Comparison of ENCODE assay signal across 21 cellular contexts in genomic region chr16:73040136-73040535, GRCh38. TPM values are rescaled to one million over a fixed set of nuclear protein-coding genes. Genes with fewer than 3 reads are reported as not detected.
DNase-seq lines count a peak whose midpoint lies in the region; ATAC-seq, FAIRE-seq and TF ChIP-seq lines count a peak whose summit lies in the region.
"Had no signal": no experiment of that assay in that cellular context is flagged by ENCODE, and none has a peak within 500 bp of the region (broad histone marks: within the 10 kb centered on the region; RNA-seq: fewer than 3 reads in every experiment).

No MANE protein-coding gene starts in this region.

- H3K27me3 ChIP-seq in IMR-90 (ENCODE audit: control insufficient read depth, insufficient read depth, low read length): no peaks in the 10 kb centered on the region
- H3K27me3 ChIP-seq: ovary, testis had no signal

- no peak overlapping the region for H3K4me3 ChIP-seq in IMR-90 (ENCODE audit: insufficient read depth, low read depth, low read length)
- H3K4me3 ChIP-seq: ovary, testis had no signal

- dilution Hi-C loops in IMR-90 (cut with HindIII; ENCODE audit: low sequenced_read_pairs, unreplicated experiment): loop anchor here (25.0 kb wide), 1 partner anchor 103 kb away; no protein-coding TSS in a partner anchor

- no peak overlapping the region for H3K18ac ChIP-seq in IMR-90 (ENCODE audit: low read depth, low read length)

- POLR2A ChIA-PET in IMR-90 (lab: Charles Lee; ENCODE audit: unreplicated experiment): no interaction called here

- BruUV-seq in IMR-90 (replicated peaks; lab: Mats Ljungman, UMichigan): no TSS peak

- no peak overlapping the region for H2BK15ac ChIP-seq in IMR-90 (ENCODE audit: low read depth, low read length)

- H3K36me3 ChIP-seq in IMR-90 (ENCODE audit: control insufficient read depth, insufficient read depth, low read length): no peaks in the 10 kb centered on the region
- H3K36me3 ChIP-seq: ovary had no signal

- peak overlapping the region; percentile 2 for H2BK5ac ChIP-seq in IMR-90 (ENCODE audit: low read depth, low read length, poor library complexity, severe bottlenecking)

- no peak for TF ChIP-seq RAD21 in IMR-90 (IDR thresholded peaks at IDR 0.05; ENCODE audit: low read length)

- H4K5ac ChIP-seq in IMR-90 (ENCODE audit: low read depth, low read length): no peak overlapping the region

- 0 out of 2 replicates have a peak overlapping the region, but pooled peaks have one; percentile 1 for H4K91ac ChIP-seq in IMR-90 (ENCODE audit: insufficient read depth, low read depth, low read length)

- FAIRE-seq in HTR-8/SVneo (lab: Jason Lieb, UNC): no peak
- FAIRE-seq: D721Med, GM19239, keratinocyte had no signal

- H3K9me3 Mint-ChIP-seq in neural crest cell (no peaks in the 10 kb centered on the region), natural killer cell (no peaks in the 10 kb centered on the region)
- H3K9me3 Mint-ChIP-seq: activated naive CD4-positive, alpha-beta T cell treated with anti-CD3 and anti-CD28 coated beads, Interleukin-2, amount 10 ng/mL, durations not matched to agents 7 days and 5 days had no signal

- intact Hi-C loops in IMR-90 (cut with micrococcal nuclease) (no loop called here), natural killer cell (cut with micrococcal nuclease) (no loop called here), left ventricle myocardium superior (cut with micrococcal nuclease) (loop anchor here (10.0 kb wide), 1 partner anchor 145 kb away; no protein-coding TSS in a partner anchor)

- H2AFZ ChIP-seq in IMR-90 (replicated peaks; ENCODE audit: low read length, poor library complexity): no peak overlapping the region

- WGBS in IMR-90 (ENCODE audit: extremely low coverage in 2 of 2, insufficient read length in 1 of 2), 2 experiments: no CpG with 5 or more reads among the region's 6 CpGs

- H3K9me1 ChIP-seq in IMR-90 (ENCODE audit: insufficient read depth, low read length): peaks cover 12% of the 10 kb centered on the region; the same call in 1 of the 2 replicates

- H2AK5ac ChIP-seq in IMR-90 (ENCODE audit: low read depth, low read length): no peak overlapping the region

- 0 out of 2 replicates have a peak overlapping the region, but pooled peaks have one; percentile 6 for H3K4ac ChIP-seq in IMR-90 (ENCODE audit: low read depth, low read length)

- 0 out of 2 replicates have a peak overlapping the region, but pooled peaks have one; percentile 3 for H3K14ac ChIP-seq in IMR-90 (replicated peaks; ENCODE audit: low read depth, low read length)

- no peak overlapping the region for H3K4me2 ChIP-seq in IMR-90 (ENCODE audit: low read depth, low read length)

- H3K27ac ChIP-seq in IMR-90 (ENCODE audit: insufficient read depth, low read length): no peak overlapping the region
- H3K27ac ChIP-seq: ovary, testis had no signal

- CTCF ChIA-PET in IMR-90 (lab: Yijun Ruan, JAX): no interaction called here

- H3K27ac Mint-ChIP-seq in neural crest cell (ENCODE audit: unreplicated experiment) (peak overlapping the region; percentile 28), natural killer cell (no peak overlapping the region)
- H3K27ac Mint-ChIP-seq: activated naive CD4-positive, alpha-beta T cell treated with anti-CD3 and anti-CD28 coated beads, Interleukin-2, amount 10 ng/mL, durations not matched to agents 7 days and 5 days; B cell had no signal

- no peak overlapping the region for H3K9ac ChIP-seq in IMR-90 (ENCODE audit: low read depth, low read length)

- in situ Hi-C loops in IMR-90 (cut with MboI; ENCODE audit: low sequenced_read_pairs): no loop called here

- H3K36me3 Mint-ChIP-seq in neural crest cell (ENCODE audit: low read depth) (no peaks in the 10 kb centered on the region), natural killer cell (no peaks in the 10 kb centered on the region)
- H3K36me3 Mint-ChIP-seq: activated naive CD4-positive, alpha-beta T cell treated with anti-CD3 and anti-CD28 coated beads, Interleukin-2, amount 10 ng/mL, durations not matched to agents 7 days and 5 days had no signal

- H3K4me1 Mint-ChIP-seq in neural crest cell (peaks cover 87% of the 10 kb centered on the region), natural killer cell (peaks cover 25 to 35% of the 10 kb centered on the region in 2 donors)

- H2BK120ac ChIP-seq in IMR-90 (ENCODE audit: low read depth, low read length): 0 out of 2 replicates have a peak overlapping the region, but pooled peaks have one; percentile 2

- no peaks in the 10 kb centered on the region for H3K9me3 ChIP-seq in IMR-90 (ENCODE audit: control insufficient read depth, insufficient read depth, low read length)
- H3K9me3 ChIP-seq: ovary, testis had no signal

- H4K8ac ChIP-seq in IMR-90 (ENCODE audit: low read depth in 2 of 2, low read length in 2 of 2): no peak overlapping the region; a peak in 1 of 4 replicates

- no peak for TF ChIP-seq POLR2A in IMR-90 (IDR thresholded peaks at IDR 0.05; ENCODE audit: low read depth, low read length)

- ATAC-seq in IMR-90 (ENCODE audit: low read depth) (no peak), natural killer cell (no peak), left ventricle myocardium superior (no peak)

- H2AK9ac ChIP-seq in IMR-90 (replicated peaks; ENCODE audit: low read depth, low read length, poor library complexity): no peak overlapping the region

- H3K56ac ChIP-seq in IMR-90 (ENCODE audit: extremely low read depth, insufficient read depth, low read length): no peak overlapping the region

- no peak overlapping the region for H3K23ac ChIP-seq in IMR-90 (ENCODE audit: low read depth, low read length)

- H2BK20ac ChIP-seq in IMR-90 (ENCODE audit: low read depth, low read length): no peak overlapping the region

- H3K27me3 Mint-ChIP-seq in neural crest cell (ENCODE audit: low read depth) (no peaks in the 10 kb centered on the region), natural killer cell (ENCODE audit: low read depth in 2 of 2) (peaks cover 0 to 4% of the 10 kb centered on the region in 2 donors)

- peak overlapping the region; percentile 62 for H3K4me3 Mint-ChIP-seq in neural crest cell
- H3K4me3 Mint-ChIP-seq in natural killer cell: no peak overlapping the region
- H3K4me3 Mint-ChIP-seq: activated naive CD4-positive, alpha-beta T cell treated with anti-CD3 and anti-CD28 coated beads, Interleukin-2, amount 10 ng/mL, durations not matched to agents 7 days and 5 days; B cell had no signal

- peaks cover 54 to 88% of the 10 kb centered on the region in 2 experiments for H3K79me1 ChIP-seq in IMR-90 (ENCODE audit: low read depth in 1 of 2, low read length in 2 of 2)

- no peak for TF ChIP-seq CTCF in IMR-90 (conservative IDR thresholded peaks at IDR 0.05; ENCODE audit: low read depth, low read length)
- no peak for TF ChIP-seq CTCF in neural crest cell (conservative IDR thresholded peaks at IDR 0.05)
- no peak for TF ChIP-seq CTCF in natural killer cell (IDR thresholded peaks at IDR 0.05)

- H3K4me1 ChIP-seq in IMR-90 (ENCODE audit: control insufficient read depth, insufficient read depth, low read length): peaks cover 30% of the 10 kb centered on the region
- H3K4me1 ChIP-seq: testis had no signal

- H4K20me1 ChIP-seq in IMR-90 (ENCODE audit: insufficient read depth, low read length): peaks cover 44% of the 10 kb centered on the region

- DNase-seq in DMS79 (lab: John Stamatoyannopoulos, UW) (peak; percentile 44), IMR-90 (no peak), astrocyte of the hippocampus (ENCODE audit: low read depth, low spot score) (peak; percentile 55), neural crest cell (ENCODE audit: low read depth, low spot score) (no peak), HTR-8/SVneo (ENCODE audit: insufficient read length, low spot score) (no peak), MV-4-11 (lab: John Stamatoyannopoulos, UW) (no peak), natural killer cell (no peak), left ventricle myocardium superior (no peak)
- DNase-seq: activated naive CD4-positive, alpha-beta T cell treated with anti-CD3 and anti-CD28 coated beads, Interleukin-2, amount 10 ng/mL, durations not matched to agents 7 days and 5 days; activated T-cell treated with anti-CD3 and anti-CD28 coated beads for 4 hours; cortex of kidney; erythroblast; glutamatergic neuron; NCI-H1092; ovary; stimulated activated CD4-positive, alpha-beta T cell treated with anti-CD3 and anti-CD28 coated beads, Interleukin-4, amount 100 ng/mL, for 4 hours; testis had no signal

TF ChIP-seq in IMR-90, 13 proteins besides CTCF, POLR2A, EP300 and RAD21 (continues in another document):
- TF ChIP-seq MAZ (IDR thresholded peaks at IDR 0.05; ENCODE audit: borderline replicate concordance, low read depth, low read length): no peak
- TF ChIP-seq ELK1 (IDR thresholded peaks at IDR 0.05; ENCODE audit: borderline replicate concordance, low read depth, low read length): no peak
- TF ChIP-seq MAFK (IDR thresholded peaks at IDR 0.05; ENCODE audit: low read depth, low read length): no peak
- TF ChIP-seq USF2 (IDR thresholded peaks at IDR 0.05; ENCODE audit: low read depth, low read length): no peak
- TF ChIP-seq BHLHE40 (IDR thresholded peaks at IDR 0.05; ENCODE audit: low read depth, low read length): no peak
- no peak for TF ChIP-seq RFX5 (IDR thresholded peaks at IDR 0.05; ENCODE audit: low read depth, low read length)
- TF ChIP-seq FOS (IDR thresholded peaks at IDR 0.05; ENCODE audit: low read depth, low read length): no peak
- TF ChIP-seq CEBPB (IDR thresholded peaks at IDR 0.05; ENCODE audit: low read depth, low read length): no peak
- TF ChIP-seq CHD1 (IDR thresholded peaks at IDR 0.05; ENCODE audit: low read depth, low read length): no peak

RNA-seq across cellular contexts. Expression of gene ZFHX3, which starts 7.8 kb away (rescaled TPM):
- total RNA-seq in IMR-90 (2012; rRNA removed) (1.4 and 2.2 TPM in 2 replicates), neural crest cell (40.1 and 46.0 TPM in 2 replicates), natural killer cell (1 to 10 TPM; 5.8 to 7.8 (median 7.5) TPM), left ventricle myocardium superior (8.1 TPM)
- 1.7 and 2.0 TPM in 2 replicates for polyA plus RNA-seq in IMR-90 (2012; rRNA removed)
- polyA plus RNA-seq in IMR-90 (2012; cell fraction: cytosol; rRNA removed): 0.78 and 1.1 TPM in 2 replicates
- 1.9 and 2.8 TPM in 2 replicates for polyA plus RNA-seq in IMR-90 (2012; cell fraction: nucleus; rRNA removed; ENCODE audit: low replicate concordance)

Comparison
In these comparisons a context has a peak if more than half of its experiments do, and no peak if none do; other contexts are left out.
1. DNase-seq: peak in DMS79 (single experiment) and astrocyte of the hippocampus (single experiment); none in IMR-90 (single experiment), neural crest cell (single experiment), HTR-8/SVneo (single experiment), MV-4-11 (single experiment), natural killer cell (single experiment) and left ventricle myocardium superior (single experiment).